Comparison of ENCODE assay signal across 23 cellular contexts in genomic region chr13:112077729-112078128, GRCh38. TPM values are rescaled to one million over a fixed set of nuclear protein-coding genes. Genes with fewer than 3 reads are reported as not detected.
"Had no signal": no experiment of that assay in that cellular context is flagged by ENCODE, and none has a peak within 500 bp of the region (broad histone marks: within the 10 kb centered on the region; RNA-seq: fewer than 3 reads in every experiment).

No MANE protein-coding gene starts in this region.

- H3K4me3 Mint-ChIP-seq: effector memory CD8-positive, alpha-beta T cell; naive thymus-derived CD4-positive, alpha-beta T cell; nephron progenitor cell; stimulated activated memory B cell treated with anti-CD40 and anti-IgM and Interleukin-4, amounts not matched to agents 10 μg/mL and 1 μg/mL and 100 μg/mL, for 72 hours; stimulated activated naive CD8-positive, alpha-beta T cell treated with anti-CD3 and anti-CD28 coated beads, Interleukin-15, Interleukin-2, amounts not matched to agents 100 ng/mL and 50 ng/mL, for 24 hours had no signal

- ATAC-seq: effector memory CD8-positive, alpha-beta T cell; heart left ventricle; left lobe of liver; naive thymus-derived CD4-positive, alpha-beta T cell; right cardiac atrium had no signal

- H3K27ac Mint-ChIP-seq: effector memory CD8-positive, alpha-beta T cell; naive thymus-derived CD4-positive, alpha-beta T cell; nephron progenitor cell; stimulated activated memory B cell treated with anti-CD40 and anti-IgM and Interleukin-4, amounts not matched to agents 10 μg/mL and 1 μg/mL and 100 μg/mL, for 72 hours; stimulated activated naive CD8-positive, alpha-beta T cell treated with anti-CD3 and anti-CD28 coated beads, Interleukin-15, Interleukin-2, amounts not matched to agents 100 ng/mL and 50 ng/mL, for 24 hours had no signal

- H3K9me3 Mint-ChIP-seq: effector memory CD8-positive, alpha-beta T cell; stimulated activated naive CD8-positive, alpha-beta T cell treated with anti-CD3 and anti-CD28 coated beads, Interleukin-15, Interleukin-2, amounts not matched to agents 100 ng/mL and 50 ng/mL, for 24 hours had no signal

- H3K36me3 ChIP-seq: esophagus squamous epithelium, heart left ventricle, ovary, tibial artery, upper lobe of left lung, vagina had no signal

- H3K9me3 ChIP-seq: esophagus squamous epithelium, tibial artery, upper lobe of left lung, vagina had no signal

- DNase-seq: cortex of kidney; dorsolateral prefrontal cortex; effector memory CD8-positive, alpha-beta T cell; esophagus squamous epithelium; foreskin fibroblast; heart left ventricle; hippocampal formation; mammary epithelial cell; naive thymus-derived CD4-positive, alpha-beta T cell; ovary; stimulated activated CD4-positive, alpha-beta T cell treated with anti-CD3 and anti-CD28 coated beads, Interleukin-4, amount 100 ng/mL, for 1 hour; stimulated activated CD8-positive, alpha-beta memory T cell treated with anti-CD3 and anti-CD28 coated beads, Interleukin-4, amount 100 ng/mL, for 48 hours had no signal

- H3K36me3 Mint-ChIP-seq: stimulated activated memory B cell treated with anti-CD40 and anti-IgM and Interleukin-4, amounts not matched to agents 10 μg/mL and 1 μg/mL and 100 μg/mL, for 72 hours had no signal

RNA-seq across cellular contexts. Expression of gene SOX1, which starts 10.8 kb away (rescaled TPM):
- total RNA-seq: heart left ventricle; left lobe of liver; mammary epithelial cell; mesenteric fat pad; mononuclear cell; naive thymus-derived CD4-positive, alpha-beta T cell; ovary; posterior vena cava; right cardiac atrium; upper lobe of left lung; vagina had no signal
